Comparison of ENCODE assay signal across 15 cellular contexts in genomic region chr4:5125326-5125725, GRCh38.
"Had no signal": no experiment of that assay in that cellular context is flagged by ENCODE, and none has a peak within 500 bp of the region (broad histone marks: within the 10 kb centered on the region; RNA-seq: fewer than 3 reads in every experiment).

No MANE protein-coding gene starts in this region.

- H3K36me3 ChIP-seq: sigmoid colon had no signal

- H3K9me3 ChIP-seq: sigmoid colon had no signal

- H3K4me1 ChIP-seq: sigmoid colon had no signal

- H3K4me3 Mint-ChIP-seq: activated naive CD8-positive, alpha-beta T cell; activated T-cell treated with anti-CD3 and anti-CD28 coated beads, Interleukin-2, amount 50 U/mL, for 24 hours; brain; central memory CD8-positive, alpha-beta T cell; effector memory CD8-positive, alpha-beta T cell; type B pancreatic cell had no signal

- H3K4me1 Mint-ChIP-seq: central memory CD8-positive, alpha-beta T cell had no signal

- H3K36me3 Mint-ChIP-seq: activated naive CD8-positive, alpha-beta T cell; brain; type B pancreatic cell had no signal

- H3K4me3 ChIP-seq: sigmoid colon had no signal

- H3K27ac ChIP-seq: sigmoid colon had no signal

- ATAC-seq: effector memory CD8-positive, alpha-beta T cell had no signal

- H3K27me3 ChIP-seq: sigmoid colon had no signal

- H3K27ac Mint-ChIP-seq: activated naive CD8-positive, alpha-beta T cell; activated T-cell treated with anti-CD3 and anti-CD28 coated beads, Interleukin-2, amount 50 U/mL, for 24 hours; brain; effector memory CD8-positive, alpha-beta T cell; type B pancreatic cell had no signal

- DNase-seq: activated CD4-positive, alpha-beta T cell treated with anti-CD3 and anti-CD28 coated beads, Interleukin-2, amount 50 U/mL, for 1 hour; activated effector memory CD4-positive, alpha-beta T cell treated with anti-CD3 and anti-CD28 coated beads, Interleukin-2, amount 50 U/mL, for 16 hours; activated T-cell treated with anti-CD3 and anti-CD28 coated beads, Interleukin-2, amount 50 U/mL, for 24 hours; amygdala; cortex of kidney; effector memory CD8-positive, alpha-beta T cell; hippocampal formation; kidney glomerular epithelial cell; sigmoid colon; stimulated activated CD4-positive, alpha-beta T cell treated with anti-CD3 and anti-CD28 coated beads, Interleukin-12 subunit alpha, Interleukin-12 subunit beta, amount 100 ng/mL, for 4 hours; stimulated activated naive CD4-positive, alpha-beta T cell had no signal

- H3K27me3 Mint-ChIP-seq: brain had no signal

- H3K9me3 Mint-ChIP-seq: activated T-cell treated with anti-CD3 and anti-CD28 coated beads, Interleukin-2, amount 50 U/mL, for 24 hours; brain; central memory CD8-positive, alpha-beta T cell; type B pancreatic cell had no signal
